In genomic region chr4:137124278-137124932, GRCh38 we compare ENCODE assay signal across 8 cellular contexts.
DNase-seq lines count a peak whose midpoint lies in the region; ATAC-seq and TF ChIP-seq lines count a peak whose summit lies in the region.

No MANE protein-coding gene starts in this region.

- DNase-seq in AML-193 (lab: John Stamatoyannopoulos, UW) (peak; percentile 50 to 59), NCI-H345 treated with DMSO at 0.1 percent for 48 hours (lab: John Stamatoyannopoulos, UW; ENCODE audit: unreplicated experiment) (peak; percentile 27), kidney epithelial cell (ENCODE audit: low read depth) (peak; percentile 16), thyroid gland (no peak)
- no peak for DNase-seq in activated naive CD4-positive, alpha-beta T cell treated with anti-CD3 and anti-CD28 coated beads for 36 hours

- CTCF ChIA-PET in activated naive CD4-positive, alpha-beta T cell treated with anti-CD3 and anti-CD28 coated beads for 36 hours (lab: Charles Lee), result interaction anchor here (1.1 kb wide), 1 partner anchor 966 kb away, joined by 3 read pairs; no protein-coding TSS in a partner anchor

- WGBS in thyroid gland, 2 donors, result 64 to 73% methylated on average over 5 of the region's 5 CpGs

- H3K36me3 ChIP-seq in kidney epithelial cell (ENCODE audit: control insufficient read depth, insufficient read depth, low read length) (no peaks in the 10 kb centered on the region), thyroid gland (no peaks in the 10 kb centered on the region)

- peak overlapping the region in 1 of 5 experiments; percentile 47 for H3K27ac Mint-ChIP-seq in brain
- no peak overlapping the region for H3K27ac Mint-ChIP-seq in activated naive CD4-positive, alpha-beta T cell treated with anti-CD3 and anti-CD28 coated beads for 36 hours

- intact Hi-C loops in thyroid gland (cut with DNase I), result no loop called here
- intact Hi-C loops in activated naive CD4-positive, alpha-beta T cell treated with anti-CD3 and anti-CD28 coated beads for 36 hours (cut with micrococcal nuclease), result loop anchor here (1.0 to 5.0 kb wide), 4 partner anchors 737 to 1748 kb away; no protein-coding TSS in a partner anchor

- H3K4me1 Mint-ChIP-seq in brain, result peaks cover 16% of the 10 kb centered on the region
- no peaks in the 10 kb centered on the region for H3K4me1 Mint-ChIP-seq in activated naive CD4-positive, alpha-beta T cell treated with anti-CD3 and anti-CD28 coated beads for 36 hours (ENCODE audit: low read depth)

- H3K4me3 ChIP-seq in kidney epithelial cell (ENCODE audit: low read depth, low read length), result no peak overlapping the region
- no peak overlapping the region for H3K4me3 ChIP-seq in thyroid gland (replicated peaks in 1 of 3)

- no peaks in the 10 kb centered on the region for H3K9me3 ChIP-seq in thyroid gland

- peak; percentile 80 for TF ChIP-seq CTCF in brain (conservative IDR thresholded peaks at IDR 0.05)
- TF ChIP-seq CTCF in kidney epithelial cell (IDR thresholded peaks at IDR 0.05; ENCODE audit: insufficient read depth, low read length, poor library complexity, severe bottlenecking), result peak; percentile 50
- TF ChIP-seq CTCF in thyroid gland (IDR thresholded peaks at IDR 0.05), result peak in 4 of 6 experiments; percentile 20 to 60 (median 57)

- no peaks in the 10 kb centered on the region for H3K9me3 Mint-ChIP-seq in brain
- peaks cover 6% of the 10 kb centered on the region for H3K9me3 Mint-ChIP-seq in activated naive CD4-positive, alpha-beta T cell treated with anti-CD3 and anti-CD28 coated beads for 36 hours

- H3K27me3 ChIP-seq in kidney epithelial cell (ENCODE audit: control insufficient read depth, insufficient read depth, low read length) (no peaks in the 10 kb centered on the region), thyroid gland (no peaks in the 10 kb centered on the region)

- no peaks in the 10 kb centered on the region for H3K4me1 ChIP-seq in thyroid gland

- ATAC-seq in GM19328 (IDR thresholded peaks at IDR 0.05; ENCODE audit: unreplicated experiment) (peak; percentile 71), HG03378 (IDR thresholded peaks at IDR 0.05; ENCODE audit: unreplicated experiment) (peak; percentile 94)

- no peaks in the 10 kb centered on the region for H3K27me3 Mint-ChIP-seq in brain
- no peaks in the 10 kb centered on the region for H3K27me3 Mint-ChIP-seq in activated naive CD4-positive, alpha-beta T cell treated with anti-CD3 and anti-CD28 coated beads for 36 hours (ENCODE audit: low read depth)

- no peaks in the 10 kb centered on the region for H3K36me3 Mint-ChIP-seq in brain
- H3K36me3 Mint-ChIP-seq in activated naive CD4-positive, alpha-beta T cell treated with anti-CD3 and anti-CD28 coated beads for 36 hours (ENCODE audit: low read depth), result no peaks in the 10 kb centered on the region

- H3K4me3 Mint-ChIP-seq in brain, result peak overlapping the region in 1 of 5 experiments; percentile 40
- no peak overlapping the region for H3K4me3 Mint-ChIP-seq in activated naive CD4-positive, alpha-beta T cell treated with anti-CD3 and anti-CD28 coated beads for 36 hours

- no peak for TF ChIP-seq POLR2A in thyroid gland (IDR thresholded peaks at IDR 0.05)

- no peak overlapping the region for H3K27ac ChIP-seq in thyroid gland

Comparison
In these comparisons a context has a peak if more than half of its experiments do, and no peak if none do; other contexts are left out.
1. DNase-seq: peak in AML-193 (2 of 2), NCI-H345 treated with DMSO at 0.1 percent for 48 hours (single experiment) and kidney epithelial cell (single experiment); none in thyroid gland (0 of 2) and activated naive CD4-positive, alpha-beta T cell treated with anti-CD3 and anti-CD28 coated beads for 36 hours (single experiment).
2. Peak in every context shown above with its lines, with median percentiles within 50 percentile points of each other: CTCF ChIP-seq.